Comparison of ENCODE assay signal across 10 cellular contexts in genomic region chr4:88275516-88275915, GRCh38. TPM values are rescaled to one million over a fixed set of nuclear protein-coding genes. Genes with fewer than 3 reads are reported as not detected.
DNase-seq lines count a peak whose midpoint lies in the region; ATAC-seq and TF ChIP-seq lines count a peak whose summit lies in the region.
"Had no signal": no experiment of that assay in that cellular context is flagged by ENCODE, and none has a peak within 500 bp of the region (broad histone marks: within the 10 kb centered on the region; RNA-seq: fewer than 3 reads in every experiment).

No MANE protein-coding gene starts in this region.

- no peaks in the 10 kb centered on the region for H3K27me3 Mint-ChIP-seq in CD8-positive, alpha-beta T cell (ENCODE audit: low read depth)

- H3K27me3 ChIP-seq in osteoblast (ENCODE audit: insufficient read depth, low read length) (no peaks in the 10 kb centered on the region), tibial artery (no peaks in the 10 kb centered on the region)
- H3K27me3 ChIP-seq in CD8-positive, alpha-beta T cell (ENCODE audit: insufficient read depth, low read length), result no peaks in the 10 kb centered on the region

- H3K9me3 ChIP-seq in osteoblast (ENCODE audit: low read depth, low read length) (no peaks in the 10 kb centered on the region), tibial artery (no peaks in the 10 kb centered on the region)
- H3K9me3 ChIP-seq in CD8-positive, alpha-beta T cell (ENCODE audit: low read length), result no peaks in the 10 kb centered on the region

- H3K79me2 ChIP-seq in osteoblast (ENCODE audit: insufficient read depth, low read length), result peaks cover 19% of the 10 kb centered on the region

- no peak overlapping the region for H2AFZ ChIP-seq in osteoblast (ENCODE audit: low read length)

- no peak overlapping the region for H3K27ac Mint-ChIP-seq in CD8-positive, alpha-beta T cell

- intact Hi-C loops in CD8-positive, alpha-beta T cell (cut with DNase I, micrococcal nuclease), result no loop called here
- intact Hi-C loops in tibial artery (cut with DNase I; ENCODE audit: low total_unique reads), result no loop called here

- H3K4me3 ChIP-seq in osteoblast (ENCODE audit: insufficient read depth, low read length), result peak overlapping the region; percentile 28
- H3K4me3 ChIP-seq in CD8-positive, alpha-beta T cell (ENCODE audit: low read depth, low read length), result no peak overlapping the region
- H3K4me3 ChIP-seq in tibial artery, result no peak overlapping the region

- H3K36me3 ChIP-seq in osteoblast (ENCODE audit: insufficient read depth, low read length), result peaks cover 3% of the 10 kb centered on the region
- H3K36me3 ChIP-seq in CD8-positive, alpha-beta T cell (ENCODE audit: insufficient read depth, low read length), result peaks cover 21% of the 10 kb centered on the region
- H3K36me3 ChIP-seq in tibial artery, result peaks cover 3 to 17% (median 6%) of the 10 kb centered on the region in 3 donors

- POLR2A ChIA-PET in CD8-positive, alpha-beta T cell (lab: Charles Lee), result interaction anchor here (0.7 kb wide), 1 partner anchor 187 kb away, joined by 3 read pairs; no protein-coding TSS in a partner anchor

- CTCF ChIA-PET in CD8-positive, alpha-beta T cell (lab: Charles Lee), result interaction anchor here (1.2 kb wide), 1 partner anchor 56 kb away, joined by 5 read pairs; no protein-coding TSS in a partner anchor

- peak overlapping the region; percentile 68 for H3K4me2 ChIP-seq in osteoblast (ENCODE audit: insufficient read depth, low read length)

- DNase-seq in NOMO-1 treated with DMSO at 0.1 percent for 48 hours (lab: John Stamatoyannopoulos, UW; ENCODE audit: unreplicated experiment) (peak; percentile 93), osteoblast (ENCODE audit: insufficient read length, low spot score, missing footprints) (no peak), tibial artery (no peak)
- DNase-seq in stimulated activated CD4-positive, alpha-beta T cell treated with anti-CD3 and anti-CD28 coated beads, Interleukin-4, amount 100 ng/mL, for 4 hours, result no peak
- DNase-seq in CD8-positive, alpha-beta T cell, result no peak
- DNase-seq in activated CD4-positive, alpha-beta T cell treated with anti-CD3 and anti-CD28 coated beads, Interleukin-2, amount 50 U/mL, for 1 hour, result no peak
- DNase-seq: activated CD4-positive, alpha-beta T cell treated with anti-CD3 and anti-CD28 coated beads, Interleukin-2, amount 50 U/mL, for 48 hours; NCI-H2029 had no signal

- TF ChIP-seq CTCF in osteoblast (IDR thresholded peaks at IDR 0.05; ENCODE audit: extremely low read depth, low read depth, low read length) (no peak), tibial artery (IDR thresholded peaks at IDR 0.05) (no peak)
- TF ChIP-seq CTCF in CD8-positive, alpha-beta T cell (IDR thresholded peaks at IDR 0.05), result no peak

- ATAC-seq in GM18868 (IDR thresholded peaks at IDR 0.05; ENCODE audit: unreplicated experiment) (peak; percentile 86), HG02884 (IDR thresholded peaks at IDR 0.05; ENCODE audit: unreplicated experiment) (peak; percentile 62)
- ATAC-seq in CD8-positive, alpha-beta T cell, result no peak

- peaks cover 60% of the 10 kb centered on the region for H3K36me3 Mint-ChIP-seq in CD8-positive, alpha-beta T cell

- H3K4me1 ChIP-seq in osteoblast (ENCODE audit: insufficient read depth, low read length) (peaks cover 23% of the 10 kb centered on the region), tibial artery (peaks cover 0 to 53% (median 15%) of the 10 kb centered on the region in 4 donors)
- peaks cover 49% of the 10 kb centered on the region for H3K4me1 ChIP-seq in CD8-positive, alpha-beta T cell (ENCODE audit: insufficient read depth, low read length)

- peak overlapping the region; percentile 65 for H3K27ac ChIP-seq in osteoblast (ENCODE audit: low read depth, low read length)
- no peak overlapping the region for H3K27ac ChIP-seq in CD8-positive, alpha-beta T cell (ENCODE audit: low read depth, low read length)
- H3K27ac ChIP-seq in tibial artery, result no peak overlapping the region

- H3K4me1 Mint-ChIP-seq in CD8-positive, alpha-beta T cell (ENCODE audit: low read depth), result peaks cover 56% of the 10 kb centered on the region

- H3K4me3 Mint-ChIP-seq in CD8-positive, alpha-beta T cell, result no peak overlapping the region

- no peaks in the 10 kb centered on the region for H4K20me1 ChIP-seq in osteoblast (ENCODE audit: insufficient read depth, low read length)

- H3K9me3 Mint-ChIP-seq in CD8-positive, alpha-beta T cell, result no peaks in the 10 kb centered on the region

RNA-seq across cellular contexts. Expression of gene PPM1K, which starts 8.8 kb away (rescaled TPM):
- 21.0 and 21.2 TPM in 2 replicates for total RNA-seq in osteoblast
- 10 to 100 TPM; 59.8 to 61.0 TPM for total RNA-seq in CD8-positive, alpha-beta T cell
